Comparison of ENCODE assay signal across 15 cellular contexts in genomic region chr22:27258773-27259172, GRCh38.
DNase-seq lines count a peak whose midpoint lies in the region; ATAC-seq and TF ChIP-seq lines count a peak whose summit lies in the region.
"Had no signal": no experiment of that assay in that cellular context is flagged by ENCODE, and none has a peak within 500 bp of the region (broad histone marks: within the 10 kb centered on the region; RNA-seq: fewer than 3 reads in every experiment).

No MANE protein-coding gene starts in this region.

- intact Hi-C loops in HCT116 (cut with micrococcal nuclease) (no loop called here), MCF 10A (cut with micrococcal nuclease) (no loop called here)

- H3K27me3 ChIP-seq in BLaER1 (no peaks in the 10 kb centered on the region), HCT116 (ENCODE audit: insufficient read depth, low read length) (no peaks in the 10 kb centered on the region), WERI-Rb-1 (ENCODE audit: insufficient read depth, low read depth, severe bottlenecking) (no peaks in the 10 kb centered on the region), neural cell (ENCODE audit: insufficient read depth, low read depth, low read length) (no peaks in the 10 kb centered on the region)
- H3K27me3 ChIP-seq: Peyer's patch had no signal

- DNase-seq in HCT116 (ENCODE audit: low read depth, low spot score) (no peak), WERI-Rb-1 (peak; percentile 20), MCF 10A (ENCODE audit: unreplicated experiment) (no peak)
- DNase-seq: C1 segment of cervical spinal cord, DMS53, HCEC 1CT, NCI-H1105, NCI-H187, Peyer's patch, Right ventricle myocardium superior had no signal

- H3K9ac ChIP-seq in BLaER1 (no peak overlapping the region), HCT116 (ENCODE audit: low read length) (no peak overlapping the region), neural cell (ENCODE audit: low read length) (peak overlapping the region; percentile 0)

- H4K20me1 ChIP-seq in BLaER1 = no peaks in the 10 kb centered on the region
- H4K20me1 ChIP-seq in HCT116 (ENCODE audit: insufficient read depth) = no peaks in the 10 kb centered on the region
- H4K20me1 ChIP-seq in neural cell (ENCODE audit: insufficient read depth) = no peaks in the 10 kb centered on the region

- peaks cover 19% of the 10 kb centered on the region for H3K27me3 Mint-ChIP-seq in MCF 10A (ENCODE audit: insufficient read depth, unreplicated experiment)

- H3K9me2 ChIP-seq in HCT116 (ENCODE audit: insufficient read depth) (no peaks in the 10 kb centered on the region), neural cell (ENCODE audit: insufficient read depth, low read length) (no peaks in the 10 kb centered on the region)

- no peak overlapping the region for H2AFZ ChIP-seq in HCT116 (ENCODE audit: low read depth, low read length, poor library complexity, severe bottlenecking)
- peak overlapping the region; percentile 6 for H2AFZ ChIP-seq in neural cell (ENCODE audit: low read depth, low read length)

- no peak overlapping the region for H3K4me3 Mint-ChIP-seq in MCF 10A (ENCODE audit: unreplicated experiment)

- peak overlapping the region; percentile 59 for H3K4me2 ChIP-seq in BLaER1
- no peak overlapping the region for H3K4me2 ChIP-seq in HCT116 (ENCODE audit: low read length)
- no peak overlapping the region for H3K4me2 ChIP-seq in neural cell (ENCODE audit: low read length)

- no peak for TF ChIP-seq CTCF in HCT116 (IDR thresholded peaks at IDR 0.05 in 2 of 3, conservative IDR thresholded peaks at IDR 0.05 in 1 of 3; ENCODE audit: borderline replicate concordance in 1 of 3, insufficient read depth in 1 of 3, low read depth in 2 of 3, low read length in 2 of 3)
- no peak for TF ChIP-seq CTCF in WERI-Rb-1 (IDR thresholded peaks at IDR 0.05; ENCODE audit: low read depth, low read length)
- TF ChIP-seq CTCF in neural cell (IDR thresholded peaks at IDR 0.05; ENCODE audit: poor library complexity, severe bottlenecking) = no peak
- TF ChIP-seq CTCF in MCF 10A (IDR thresholded peaks at IDR 0.05; ENCODE audit: unreplicated experiment) = no peak

- peaks cover 6% of the 10 kb centered on the region for H3K4me1 Mint-ChIP-seq in MCF 10A (ENCODE audit: insufficient read depth, unreplicated experiment)

- H3K4me1 ChIP-seq in BLaER1 (peaks cover 17% of the 10 kb centered on the region), HCT116 (ENCODE audit: control insufficient read depth in 1 of 2, insufficient read depth in 2 of 2, low read length in 2 of 2) (no peaks in the 10 kb centered on the region)
- H3K4me1 ChIP-seq: Peyer's patch had no signal

- TF ChIP-seq RAD21 in HCT116 (IDR thresholded peaks at IDR 0.05; ENCODE audit: low read depth) (no peak), neural cell (conservative IDR thresholded peaks at IDR 0.05) (no peak)

- H3K36me3 Mint-ChIP-seq in MCF 10A (ENCODE audit: insufficient read depth, unreplicated experiment) = no peaks in the 10 kb centered on the region

- H3K36me3 ChIP-seq in BLaER1 = no peaks in the 10 kb centered on the region
- H3K36me3 ChIP-seq in HCT116 (ENCODE audit: control insufficient read depth in 1 of 2, insufficient read depth in 2 of 2, low read length in 2 of 2) = no peaks in the 10 kb centered on the region
- H3K36me3 ChIP-seq in WERI-Rb-1 = no peaks in the 10 kb centered on the region
- H3K36me3 ChIP-seq in neural cell (ENCODE audit: insufficient read depth, low read length) = no peaks in the 10 kb centered on the region
- H3K36me3 ChIP-seq: Peyer's patch had no signal

- no peak for TF ChIP-seq POLR2A in HCT116 (IDR thresholded peaks at IDR 0.05; ENCODE audit: borderline replicate concordance, extremely low read depth, insufficient read depth, insufficient read length)

- POLR2A ChIA-PET in HCT116 (lab: Charles Lee) (no interaction called here), MCF 10A (lab: Yijun Ruan, JAX) (no interaction called here)

- no peak overlapping the region for H3K4me3 ChIP-seq in BLaER1
- no peak overlapping the region for H3K4me3 ChIP-seq in HCT116 (replicated peaks in 1 of 2; ENCODE audit: low read depth in 1 of 2, low read length in 2 of 2)
- H3K4me3 ChIP-seq in WERI-Rb-1 (ENCODE audit: low read depth, low read length) = no peak overlapping the region
- no peak overlapping the region for H3K4me3 ChIP-seq in neural cell (ENCODE audit: low read length)
- H3K4me3 ChIP-seq: Peyer's patch had no signal

- no peaks in the 10 kb centered on the region for H3F3A ChIP-seq in neural cell (ENCODE audit: insufficient read depth, low read length, poor library complexity, severe bottlenecking)

- H3K9me3 ChIP-seq in BLaER1 (peaks cover 26% of the 10 kb centered on the region), HCT116 (ENCODE audit: control insufficient read depth in 1 of 2, insufficient read depth in 1 of 2, low read depth in 1 of 2, low read length in 2 of 2) (peaks cover 4 to 6% of the 10 kb centered on the region in 2 experiments; a peak in 2 of 4 replicates), WERI-Rb-1 (ENCODE audit: severe bottlenecking) (peaks cover 12% of the 10 kb centered on the region), neural cell (ENCODE audit: low read length) (peaks cover 9% of the 10 kb centered on the region)

- RAD21 ChIA-PET in HCT116 (lab: Charles Lee; ENCODE audit: low non-redundant PET in 1 of 2, low total read pairs in 2 of 2, uncharacterized antibody in 2 of 2, unreplicated experiment in 2 of 2) = no interaction called here

- no TSS peak for BruUV-seq in HCT116 (replicated peaks; lab: Mats Ljungman, UMichigan)
- BruUV-seq in MCF 10A (replicated peaks; lab: Mats Ljungman, UMichigan) = no TSS peak

- no peaks in the 10 kb centered on the region for H3K79me2 ChIP-seq in HCT116 (ENCODE audit: insufficient read depth, low read length)
- H3K79me2 ChIP-seq in neural cell (replicated peaks; ENCODE audit: insufficient read depth, low read length) = no peaks in the 10 kb centered on the region

- peaks cover 9% of the 10 kb centered on the region for H3K9me3 Mint-ChIP-seq in MCF 10A (ENCODE audit: unreplicated experiment)

- CTCF ChIA-PET in HCT116 (lab: Charles Lee) = no interaction called here
- CTCF ChIA-PET in MCF 10A (lab: Yijun Ruan, JAX) = interaction anchor here (0.7 kb wide), 1 partner anchor 78 kb away, joined by 3 read pairs; no protein-coding TSS in a partner anchor

- TF ChIP-seq EP300 in neural cell (conservative IDR thresholded peaks at IDR 0.05; ENCODE audit: poor library complexity, severe bottlenecking) = no peak

- H3K27ac Mint-ChIP-seq in MCF 10A (ENCODE audit: low read depth, unreplicated experiment) = no peak overlapping the region

- ATAC-seq in HCT116 (peak; percentile 78), HG02571 (IDR thresholded peaks at IDR 0.05; ENCODE audit: unreplicated experiment) (no peak), HG03460 (IDR thresholded peaks at IDR 0.05; ENCODE audit: unreplicated experiment) (no peak)

- no peak overlapping the region for H3K27ac ChIP-seq in BLaER1
- no peak overlapping the region for H3K27ac ChIP-seq in HCT116 (ENCODE audit: low read depth, low read length)
- H3K27ac ChIP-seq in WERI-Rb-1 = no peak overlapping the region
- H3K27ac ChIP-seq in neural cell (ENCODE audit: low read length) = no peak overlapping the region
- H3K27ac ChIP-seq: HL-60, Peyer's patch had no signal

TF ChIP-seq in HCT116, 20 proteins besides CTCF, POLR2A, EP300 and RAD21:
- no peak for TF ChIP-seq JUND (IDR thresholded peaks at IDR 0.05)
- peak; percentile 35; the same call in 1 of the 2 replicates for TF ChIP-seq EGR1 (IDR thresholded peaks at IDR 0.05; ENCODE audit: low read depth)
TF ChIP-seq in HCT116: peak in this region for 1.

TF ChIP-seq in neural cell, 6 proteins besides CTCF, POLR2A, EP300 and RAD21:
- TF ChIP-seq EZH2 (IDR thresholded peaks at IDR 0.05; ENCODE audit: borderline replicate concordance, insufficient read depth, low read length, poor library complexity, severe bottlenecking) (no peak), MXI1 (conservative IDR thresholded peaks at IDR 0.05; ENCODE audit: poor library complexity, severe bottlenecking) (no peak), POLR2AphosphoS5 (IDR thresholded peaks at IDR 0.05) (no peak)
- TF ChIP-seq, protein P1, sequence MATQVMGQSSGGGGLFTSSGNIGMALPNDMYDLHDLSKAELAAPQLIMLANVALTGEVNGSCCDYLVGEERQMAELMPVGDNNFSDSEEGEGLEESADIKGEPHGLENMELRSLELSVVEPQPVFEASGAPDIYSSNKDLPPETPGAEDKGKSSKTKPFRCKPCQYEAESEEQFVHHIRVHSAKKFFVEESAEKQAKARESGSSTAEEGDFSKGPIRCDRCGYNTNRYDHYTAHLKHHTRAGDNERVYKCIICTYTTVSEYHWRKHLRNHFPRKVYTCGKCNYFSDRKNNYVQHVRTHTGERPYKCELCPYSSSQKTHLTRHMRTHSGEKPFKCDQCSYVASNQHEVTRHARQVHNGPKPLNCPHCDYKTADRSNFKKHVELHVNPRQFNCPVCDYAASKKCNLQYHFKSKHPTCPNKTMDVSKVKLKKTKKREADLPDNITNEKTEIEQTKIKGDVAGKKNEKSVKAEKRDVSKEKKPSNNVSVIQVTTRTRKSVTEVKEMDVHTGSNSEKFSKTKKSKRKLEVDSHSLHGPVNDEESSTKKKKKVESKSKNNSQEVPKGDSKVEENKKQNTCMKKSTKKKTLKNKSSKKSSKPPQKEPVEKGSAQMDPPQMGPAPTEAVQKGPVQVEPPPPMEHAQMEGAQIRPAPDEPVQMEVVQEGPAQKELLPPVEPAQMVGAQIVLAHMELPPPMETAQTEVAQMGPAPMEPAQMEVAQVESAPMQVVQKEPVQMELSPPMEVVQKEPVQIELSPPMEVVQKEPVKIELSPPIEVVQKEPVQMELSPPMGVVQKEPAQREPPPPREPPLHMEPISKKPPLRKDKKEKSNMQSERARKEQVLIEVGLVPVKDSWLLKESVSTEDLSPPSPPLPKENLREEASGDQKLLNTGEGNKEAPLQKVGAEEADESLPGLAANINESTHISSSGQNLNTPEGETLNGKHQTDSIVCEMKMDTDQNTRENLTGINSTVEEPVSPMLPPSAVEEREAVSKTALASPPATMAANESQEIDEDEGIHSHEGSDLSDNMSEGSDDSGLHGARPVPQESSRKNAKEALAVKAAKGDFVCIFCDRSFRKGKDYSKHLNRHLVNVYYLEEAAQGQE (IDR thresholded peaks at IDR 0.05; ENCODE audit: borderline replicate concordance) = no peak
TF ChIP-seq in neural cell: peak in this region for 0.
